Comparison of ENCODE assay signal across 21 cellular contexts in genomic region chr12:47422656-47423055, GRCh38.
DNase-seq lines count a peak whose midpoint lies in the region; ATAC-seq and TF ChIP-seq lines count a peak whose summit lies in the region.
"Had no signal": no experiment of that assay in that cellular context is flagged by ENCODE, and none has a peak within 500 bp of the region (broad histone marks: within the 10 kb centered on the region; RNA-seq: fewer than 3 reads in every experiment).

No MANE protein-coding gene starts in this region.

- TF ChIP-seq CTCF in AG09309 (IDR thresholded peaks at IDR 0.05; ENCODE audit: control insufficient read depth, insufficient read depth, low read depth, low read length, missing control alignments) (no peak), Loucy (conservative IDR thresholded peaks at IDR 0.05; ENCODE audit: low read length) (no peak)

- DNase-seq in AG09309 (ENCODE audit: low read depth): peak; percentile 25
- DNase-seq in GM04504 (ENCODE audit: low read depth): peak; percentile 39
- DNase-seq in fibroblast of peridontal ligament (ENCODE audit: extremely low read depth): peak; percentile 12
- DNase-seq in NCI-H446 treated with DMSO at 0.1 percent for 48 hours (lab: John Stamatoyannopoulos, UW): no peak
- DNase-seq in activated effector memory CD4-positive, alpha-beta T cell treated with Interleukin-2 at 50 U/mL for 16 hours: no peak
- no peak for DNase-seq in central memory CD4-positive, alpha-beta T cell
- DNase-seq: CD4-positive, CD25-positive, alpha-beta regulatory T cell; H7; NCI-H1092; NCI-H1436 treated with DMSO at 0.1 percent for 48 hours; NCI-H187 treated with DMSO at 0.1 percent for 48 hours; NCI-H2107; NCI-H524 treated with DMSO at 0.1 percent for 48 hours; NCI-H774; SIG-M5; SW 1271 had no signal

- no peaks in the 10 kb centered on the region for H3K27me3 ChIP-seq in Loucy (ENCODE audit: insufficient read depth, low read length, poor library complexity, severe bottlenecking)
- H3K27me3 ChIP-seq: BLaER1 had no signal

- H3K9ac ChIP-seq in Loucy (ENCODE audit: low read depth, low read length, poor library complexity, severe bottlenecking): no peak overlapping the region
- H3K9ac ChIP-seq: BLaER1, KMS-11 had no signal

- H2AFZ ChIP-seq in Loucy (ENCODE audit: low read length): no peak overlapping the region

- H3K79me2 ChIP-seq in Loucy (ENCODE audit: insufficient read depth, low read length): peaks cover 15% of the 10 kb centered on the region; the same call in 1 of the 2 replicates

- peaks cover 11% of the 10 kb centered on the region for H3K4me1 ChIP-seq in Loucy (ENCODE audit: insufficient read depth, low read length, poor library complexity, severe bottlenecking)
- H3K4me1 ChIP-seq: BLaER1 had no signal

- H3K36me3 ChIP-seq in Loucy (ENCODE audit: insufficient read depth, low read length): no peaks in the 10 kb centered on the region
- H3K36me3 ChIP-seq: BLaER1 had no signal

- H3K9me3 ChIP-seq in Loucy (ENCODE audit: insufficient read depth, low read depth, low read length): no peaks in the 10 kb centered on the region
- H3K9me3 ChIP-seq: BLaER1 had no signal

- no peaks in the 10 kb centered on the region for H3K9me2 ChIP-seq in Loucy (replicated peaks; ENCODE audit: low read depth, low read length)

- ATAC-seq in GM19023 (IDR thresholded peaks at IDR 0.05; ENCODE audit: unreplicated experiment): no peak

- H3F3A ChIP-seq in Loucy (ENCODE audit: low read depth): no peaks in the 10 kb centered on the region

- H4K20me1 ChIP-seq in Loucy (ENCODE audit: insufficient read depth, low read length, poor library complexity, severe bottlenecking): peaks cover 4% of the 10 kb centered on the region
- H4K20me1 ChIP-seq: BLaER1 had no signal

- H3K4me2 ChIP-seq in Loucy (ENCODE audit: low read depth, low read length, poor library complexity, severe bottlenecking): peak overlapping the region; percentile 63
- H3K4me2 ChIP-seq: BLaER1, KMS-11 had no signal

- H3K4me3 ChIP-seq in AG09309 (ENCODE audit: control insufficient read depth, low read depth, low read length): no peak overlapping the region
- H3K4me3 ChIP-seq in Loucy (ENCODE audit: low read length, poor library complexity, severe bottlenecking): peak overlapping the region; percentile 8
- H3K4me3 ChIP-seq: BLaER1, SK-N-MC had no signal

Comparison
In these comparisons a context has a peak if more than half of its experiments do, and no peak if none do; other contexts are left out.
1. DNase-seq: peak in AG09309 (single experiment), GM04504 (single experiment) and fibroblast of peridontal ligament (single experiment); none in NCI-H446 treated with DMSO at 0.1 percent for 48 hours (single experiment), activated effector memory CD4-positive, alpha-beta T cell treated with Interleukin-2 at 50 U/mL for 16 hours (single experiment) and central memory CD4-positive, alpha-beta T cell (single experiment).